8 cellular contexts compared by ENCODE assay signal in genomic region chr6:107957165-107957908, GRCh38. TPM values are rescaled to one million over a fixed set of nuclear protein-coding genes. Genes with fewer than 3 reads are reported as not detected.
DNase-seq lines count a peak whose midpoint lies in the region; ATAC-seq lines count a peak whose summit lies in the region.

No MANE protein-coding gene starts in this region.

- H4K5ac ChIP-seq in mesendoderm (ENCODE audit: low read length): no peak overlapping the region

- no peak overlapping the region for H2AK5ac ChIP-seq in mesendoderm (ENCODE audit: low read length)

- H3K4me1 Mint-ChIP-seq in activated CD4-positive, alpha-beta memory T cell treated with anti-CD3 and anti-CD28 coated beads for 36 hours (ENCODE audit: low read depth): peaks cover 34% of the 10 kb centered on the region

- peak overlapping the region; percentile 82 for H3K4me3 ChIP-seq in effector memory CD4-positive, alpha-beta T cell (ENCODE audit: insufficient read depth, low read depth, low read length, poor library complexity, severe bottlenecking)
- H3K4me3 ChIP-seq in mesendoderm (ENCODE audit: low read length): peak overlapping the region; percentile 75

- peak overlapping the region; percentile 89 for H3K4ac ChIP-seq in mesendoderm (ENCODE audit: low read depth, low read length)

- peak overlapping the region; percentile 85 for H3K18ac ChIP-seq in mesendoderm (ENCODE audit: low read length)

- H3K27ac Mint-ChIP-seq in activated CD4-positive, alpha-beta memory T cell treated with anti-CD3 and anti-CD28 coated beads for 36 hours: peak overlapping the region; percentile 95

- intact Hi-C loops in activated CD4-positive, alpha-beta memory T cell treated with anti-CD3 and anti-CD28 coated beads for 36 hours (cut with micrococcal nuclease): loop anchor here (2.0 to 10.0 kb wide), 6 partner anchors 135 to 1527 kb away; partner anchors contain the start of genes CD164, CEP57L1, SNX3 and ZBTB24

- H3K36me3 Mint-ChIP-seq in activated CD4-positive, alpha-beta memory T cell treated with anti-CD3 and anti-CD28 coated beads for 36 hours: peaks cover 15% of the 10 kb centered on the region

- H2BK120ac ChIP-seq in mesendoderm (ENCODE audit: low read depth, low read length): no peak overlapping the region

- CTCF ChIA-PET in activated CD4-positive, alpha-beta memory T cell treated with anti-CD3 and anti-CD28 coated beads for 36 hours (lab: Charles Lee): interaction anchor here (1.5 to 1.6 kb wide), 3 partner anchors 14 to 92 kb away, joined by 3 to 8 read pairs (median 4); no protein-coding TSS in a partner anchor

- DNase-seq in NCI-H2029 treated with DMSO at 0.1 percent for 48 hours (lab: John Stamatoyannopoulos, UW) (peak; percentile 57), NCI-H2029 (lab: John Stamatoyannopoulos, UW) (no peak), NCI-H226 (peak; percentile 29), mesendoderm (peak; percentile 65)
- DNase-seq in activated CD4-positive, alpha-beta memory T cell treated with anti-CD3 and anti-CD28 coated beads for 36 hours: peak; percentile 81
- DNase-seq in effector memory CD4-positive, alpha-beta T cell: peak; percentile 16 to 43 (median 40)
- peak; percentile 24 for DNase-seq in stimulated activated CD8-positive, alpha-beta memory T cell treated with anti-CD3 and anti-CD28 coated beads, Interleukin-15, amount 100 ng/mL, for 1 hour (ENCODE audit: low read depth)

- H3K56ac ChIP-seq in mesendoderm (ENCODE audit: low read length): peak overlapping the region; percentile 97

- POLR2A ChIA-PET in activated CD4-positive, alpha-beta memory T cell treated with anti-CD3 and anti-CD28 coated beads for 36 hours (lab: Charles Lee): interaction anchor here (0.9 to 1.1 kb wide), 3 partner anchors 8 to 304 kb away, joined by 3 to 4 read pairs (median 3); partner anchors contain the start of gene SNX3

- no peaks in the 10 kb centered on the region for H3K27me3 Mint-ChIP-seq in activated CD4-positive, alpha-beta memory T cell treated with anti-CD3 and anti-CD28 coated beads for 36 hours

- H3K4me2 ChIP-seq in mesendoderm (ENCODE audit: low read length): peak overlapping the region; percentile 6

- H3K4me3 Mint-ChIP-seq in activated CD4-positive, alpha-beta memory T cell treated with anti-CD3 and anti-CD28 coated beads for 36 hours: peak overlapping the region; percentile 100

- H3K9me3 ChIP-seq in effector memory CD4-positive, alpha-beta T cell (ENCODE audit: control insufficient read depth, low read length): no peaks in the 10 kb centered on the region

- peak; percentile 32 for ATAC-seq in HG02759 (IDR thresholded peaks at IDR 0.05; ENCODE audit: unreplicated experiment)

- H3K9me3 Mint-ChIP-seq in activated CD4-positive, alpha-beta memory T cell treated with anti-CD3 and anti-CD28 coated beads for 36 hours: no peaks in the 10 kb centered on the region

- no peaks in the 10 kb centered on the region for H3K36me3 ChIP-seq in effector memory CD4-positive, alpha-beta T cell (ENCODE audit: control insufficient read depth, insufficient read depth, low read length)
- no peaks in the 10 kb centered on the region for H3K36me3 ChIP-seq in mesendoderm (ENCODE audit: control insufficient read depth, insufficient read depth, low read length)

- H3K9ac ChIP-seq in mesendoderm (ENCODE audit: low read length): peak overlapping the region; percentile 72

- H3K27me3 ChIP-seq in effector memory CD4-positive, alpha-beta T cell (replicated peaks; ENCODE audit: control insufficient read depth, insufficient read depth, low read length, poor library complexity, severe bottlenecking): no peaks in the 10 kb centered on the region
- H3K27me3 ChIP-seq in mesendoderm (ENCODE audit: insufficient read depth, low read length, poor library complexity): no peaks in the 10 kb centered on the region

- no peak overlapping the region for H2BK15ac ChIP-seq in mesendoderm (replicated peaks; ENCODE audit: low read depth)

- H3K4me1 ChIP-seq in effector memory CD4-positive, alpha-beta T cell (ENCODE audit: control insufficient read depth, insufficient read depth, low read length, poor library complexity, severe bottlenecking): peaks cover 7% of the 10 kb centered on the region
- no peaks in the 10 kb centered on the region for H3K4me1 ChIP-seq in mesendoderm (ENCODE audit: control insufficient read depth, low read depth, low read length)

- H4K8ac ChIP-seq in mesendoderm (ENCODE audit: low read depth, low read length): no peak overlapping the region

- H3K79me2 ChIP-seq in mesendoderm (ENCODE audit: control insufficient read depth, insufficient read depth, low read length): peaks cover 42% of the 10 kb centered on the region

- no CpG with 5 or more reads among the region's 47 CpGs for WGBS in mesendoderm (ENCODE audit: extremely low coverage, insufficient coverage, low lambda C conversion rate)

- H2BK5ac ChIP-seq in mesendoderm (ENCODE audit: low read length): no peak overlapping the region

- H3K23ac ChIP-seq in mesendoderm (ENCODE audit: low read length): peak overlapping the region; percentile 90

- peaks cover 2% of the 10 kb centered on the region for H3K79me1 ChIP-seq in mesendoderm (ENCODE audit: low read length)

- peak overlapping the region; percentile 81 for H3K27ac ChIP-seq in effector memory CD4-positive, alpha-beta T cell (ENCODE audit: insufficient read depth, low read length, poor library complexity, severe bottlenecking)
- H3K27ac ChIP-seq in mesendoderm (ENCODE audit: low read depth, low read length): peak overlapping the region; percentile 42

RNA-seq across cellular contexts. Expression of gene SEC63, which starts 0.7 kb away (rescaled TPM):
- 10 to 100 TPM; 90.6 to 95.9 TPM for total RNA-seq in activated CD4-positive, alpha-beta memory T cell treated with anti-CD3 and anti-CD28 coated beads for 36 hours
- polyA plus RNA-seq in mesendoderm (2013, experiment 1 of 2): 58.7 TPM
- polyA plus RNA-seq in mesendoderm (2013, experiment 2 of 2): 59.4 TPM
